8 cellular contexts compared by ENCODE assay signal in genomic region chr3:15602146-15602536, GRCh38. TPM values are rescaled to one million over a fixed set of nuclear protein-coding genes. Genes with fewer than 3 reads are reported as not detected.
DNase-seq lines count a peak whose midpoint lies in the region; ATAC-seq and TF ChIP-seq lines count a peak whose summit lies in the region.

No MANE protein-coding gene starts in this region.

- H3K27ac ChIP-seq in CD4-positive, alpha-beta T cell (ENCODE audit: low read depth, low read length): peak overlapping the region; percentile 70
- peak overlapping the region; percentile 90 for H3K27ac ChIP-seq in neural cell (ENCODE audit: low read length)

- ATAC-seq in CD4-positive, alpha-beta T cell (ENCODE audit: poor library complexity): no peak
- ATAC-seq in GM21737 (IDR thresholded peaks at IDR 0.05; ENCODE audit: unreplicated experiment): peak; percentile 5

- H2AFZ ChIP-seq in neural cell (ENCODE audit: low read depth, low read length): peak overlapping the region; percentile 66

- no peak for TF ChIP-seq EP300 in neural cell (conservative IDR thresholded peaks at IDR 0.05; ENCODE audit: poor library complexity, severe bottlenecking)

- peaks cover 3% of the 10 kb centered on the region for H3F3A ChIP-seq in neural cell (ENCODE audit: insufficient read depth, low read length, poor library complexity, severe bottlenecking)

- peaks cover 66% of the 10 kb centered on the region for H3K36me3 Mint-ChIP-seq in CD4-positive, alpha-beta T cell (ENCODE audit: low read depth)

- H4K20me1 ChIP-seq in neural cell (ENCODE audit: insufficient read depth): no peaks in the 10 kb centered on the region

- no peak for TF ChIP-seq CTCF in CD4-positive, alpha-beta T cell (IDR thresholded peaks at IDR 0.05)
- TF ChIP-seq CTCF in LNCaP clone FGC (IDR thresholded peaks at IDR 0.05; ENCODE audit: control insufficient read depth, extremely low read depth, insufficient read depth) (no peak), neural cell (IDR thresholded peaks at IDR 0.05; ENCODE audit: poor library complexity, severe bottlenecking) (no peak)

- no peaks in the 10 kb centered on the region for H3K27me3 Mint-ChIP-seq in CD4-positive, alpha-beta T cell

- no peak for DNase-seq in CD4-positive, alpha-beta T cell
- DNase-seq in LNCaP clone FGC (ENCODE audit: low read depth) (no peak), 8988T (no peak), NCI-H128 (lab: John Stamatoyannopoulos, UW; ENCODE audit: unreplicated experiment) (no peak)
- DNase-seq in stimulated activated CD8-positive, alpha-beta memory T cell treated with anti-CD3 and anti-CD28 coated beads, Interleukin-4, amount 100 ng/mL, for 48 hours: no peak

- no peaks in the 10 kb centered on the region for H3K9me2 ChIP-seq in neural cell (ENCODE audit: insufficient read depth, low read length)

- no peaks in the 10 kb centered on the region for H3K27me3 ChIP-seq in CD4-positive, alpha-beta T cell (ENCODE audit: control insufficient read depth, insufficient read depth, low read length)
- H3K27me3 ChIP-seq in endocrine pancreas (ENCODE audit: control insufficient read depth, insufficient read depth, low read length) (no peaks in the 10 kb centered on the region), neural cell (ENCODE audit: insufficient read depth, low read depth, low read length) (no peaks in the 10 kb centered on the region)

- H3K4me1 ChIP-seq in endocrine pancreas (ENCODE audit: control insufficient read depth, insufficient read depth, low read length): peaks cover 13% of the 10 kb centered on the region

- intact Hi-C loops in CD4-positive, alpha-beta T cell (cut with DNase I, micrococcal nuclease): loop anchor here in 1 of 2 experiments (5.0 to 10.0 kb wide), 4 partner anchors 400 to 957 kb away; partner anchors contain the start of genes DPH3, NR2C2 and OXNAD1

- H3K36me3 ChIP-seq in endocrine pancreas (ENCODE audit: control insufficient read depth, insufficient read depth, low read length) (no peaks in the 10 kb centered on the region), neural cell (ENCODE audit: insufficient read depth, low read length) (no peaks in the 10 kb centered on the region)

- peak overlapping the region; percentile 91 for H3K27ac Mint-ChIP-seq in CD4-positive, alpha-beta T cell

- H3K9me3 ChIP-seq in CD4-positive, alpha-beta T cell (ENCODE audit: control insufficient read depth, low read length): no peaks in the 10 kb centered on the region
- no peaks in the 10 kb centered on the region for H3K9me3 ChIP-seq in endocrine pancreas (ENCODE audit: control insufficient read depth, low read length)
- H3K9me3 ChIP-seq in neural cell (ENCODE audit: low read length): no peaks in the 10 kb centered on the region

- peak overlapping the region; percentile 100 for H3K4me3 ChIP-seq in LNCaP clone FGC (ENCODE audit: low read depth, low read length)
- H3K4me3 ChIP-seq in endocrine pancreas (ENCODE audit: control insufficient read depth, insufficient read depth, low read length): peak overlapping the region; percentile 90
- peak overlapping the region; percentile 73 for H3K4me3 ChIP-seq in neural cell (ENCODE audit: low read length)

- H3K9me3 Mint-ChIP-seq in CD4-positive, alpha-beta T cell: no peaks in the 10 kb centered on the region

- peaks cover 63% of the 10 kb centered on the region for H3K4me1 Mint-ChIP-seq in CD4-positive, alpha-beta T cell (ENCODE audit: low read depth)

- peak overlapping the region; percentile 94 for H3K4me2 ChIP-seq in neural cell (ENCODE audit: low read length)

- POLR2A ChIA-PET in CD4-positive, alpha-beta T cell (lab: Charles Lee): interaction anchor here (0.6 to 2.3 kb wide), 14 partner anchors 11 to 1967 kb away, joined by 3 to 23 read pairs (median 4); partner anchors contain the start of genes CAPN7 and CCDC174

- H3K9ac ChIP-seq in endocrine pancreas (ENCODE audit: control insufficient read depth, insufficient read depth, low read length) (peak overlapping the region; percentile 73), neural cell (ENCODE audit: low read length) (peak overlapping the region; percentile 73)

- TF ChIP-seq RAD21 in neural cell (conservative IDR thresholded peaks at IDR 0.05): peak; percentile 59

- CTCF ChIA-PET in CD4-positive, alpha-beta T cell (lab: Charles Lee): interaction anchor here (1.2 to 1.5 kb wide), 2 partner anchors 197 to 334 kb away, joined by 3 to 5 read pairs; no protein-coding TSS in a partner anchor

- no peaks in the 10 kb centered on the region for H3K79me2 ChIP-seq in neural cell (replicated peaks; ENCODE audit: insufficient read depth, low read length)

- peak overlapping the region; percentile 95 for H3K4me3 Mint-ChIP-seq in CD4-positive, alpha-beta T cell

TF ChIP-seq in neural cell, 6 proteins besides CTCF, POLR2A, EP300 and RAD21:
- TF ChIP-seq SMC3 (conservative IDR thresholded peaks at IDR 0.05; ENCODE audit: poor library complexity) (peak; percentile 57), TAF1 (IDR thresholded peaks at IDR 0.05; ENCODE audit: low read depth) (no peak)

RNA-seq across cellular contexts. Expression of gene BTD, which starts 0.6 kb away (rescaled TPM):
- total RNA-seq in CD4-positive, alpha-beta T cell: 10 to 100 TPM; 11.2 to 12.5 TPM
- 4.6 TPM in 2 replicates for polyA plus RNA-seq in neural cell
- polyA minus RNA-seq in neural cell: 12.2 and 14.6 TPM in 2 replicates

RNA-seq across cellular contexts. Expression of gene HACL1, which starts 0.8 kb away (rescaled TPM):
- total RNA-seq in CD4-positive, alpha-beta T cell: 10 to 100 TPM; 26.6 to 33.2 TPM
- 22.5 and 26.0 TPM in 2 replicates for polyA plus RNA-seq in neural cell
- polyA minus RNA-seq in neural cell: 38.1 and 38.5 TPM in 2 replicates
